In the genomic region with DNA sequence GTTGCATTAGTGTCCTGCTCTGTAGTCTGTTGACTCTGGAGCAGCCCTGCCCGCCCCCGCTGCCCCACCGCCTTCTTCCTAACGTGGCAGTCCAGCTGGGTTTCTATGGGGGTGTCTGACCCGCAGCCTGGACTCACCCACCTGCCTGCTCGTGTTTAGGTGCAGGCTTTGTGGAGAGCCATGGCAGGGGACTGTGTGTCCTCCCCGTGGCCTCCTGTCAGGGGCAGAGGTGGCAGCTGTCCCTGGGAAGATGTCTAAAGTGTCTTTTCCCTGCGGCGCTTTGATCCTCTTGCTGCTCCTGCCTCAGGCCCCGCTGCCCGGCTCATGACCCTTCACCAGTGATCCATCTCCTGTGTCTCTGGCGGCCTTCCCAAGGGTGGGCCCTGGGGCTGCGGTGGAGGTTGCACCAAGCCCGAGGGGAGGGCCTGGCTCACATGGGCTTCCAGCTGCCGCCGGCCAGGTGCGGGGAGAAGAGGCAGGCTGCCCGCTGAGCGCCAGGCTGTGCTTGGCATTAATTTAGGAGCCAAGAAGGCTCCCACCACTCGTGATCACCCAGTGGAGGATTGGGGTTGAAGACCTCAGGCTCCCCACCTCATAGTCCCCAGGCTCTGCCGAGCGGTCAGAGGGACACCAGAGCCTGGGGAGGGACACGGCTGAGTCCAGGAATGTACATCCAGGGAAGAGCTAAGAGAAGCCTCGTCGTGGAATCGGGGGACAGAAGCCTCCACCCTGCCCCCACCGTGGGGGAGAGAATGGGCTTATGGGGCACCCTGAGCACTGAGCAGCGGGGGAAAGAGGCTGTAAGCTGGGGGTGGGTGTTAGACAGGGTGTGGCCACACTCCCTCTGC, we compare ENCODE assay signal across 20 cellular contexts. TPM values are rescaled to one million over a fixed set of nuclear protein-coding genes. Genes with fewer than 3 reads are reported as not detected.
DNase-seq lines count a peak whose midpoint lies in the region; ATAC-seq and TF ChIP-seq lines count a peak whose summit lies in the region.
"Had no signal": no experiment of that assay in that cellular context is flagged by ENCODE, and none has a peak within 500 bp of the region (broad histone marks: within the 10 kb centered on the region; RNA-seq: fewer than 3 reads in every experiment).

No MANE protein-coding gene starts in this region.

- DNase-seq in HT-29 (ENCODE audit: low spot score) = peak; percentile 25
- peak; percentile 56 for DNase-seq in RPMI8226
- DNase-seq in right cardiac atrium = peak; percentile 12 to 58 (median 43)
- DNase-seq in osteocyte (ENCODE audit: extremely low spot score, unreplicated experiment) = no peak
- no peak for DNase-seq in DMS153 treated with DMSO at 0.1 percent for 48 hours (lab: John Stamatoyannopoulos, UW; ENCODE audit: unreplicated experiment)
- no peak for DNase-seq in H4 (ENCODE audit: low spot score)
- DNase-seq: activated effector memory CD4-positive, alpha-beta T cell treated with anti-CD3 and anti-CD28 coated beads, Interleukin-2, amount 50 U/mL, for 16 hours; activated naive CD8-positive, alpha-beta T cell treated with anti-CD3 and anti-CD28 coated beads, Interleukin-2, amount 50 U/mL, for 24 hours; DMS153; GF-D8; KG1; NCI-H2029 treated with DMSO at 0.1 percent for 48 hours; NCI-H526 treated with DMSO at 0.1 percent for 48 hours; SHP77 treated with DMSO at 0.1 percent for 48 hours had no signal

- H3K27ac Mint-ChIP-seq in osteocyte (ENCODE audit: unreplicated experiment) = peak overlapping the region; percentile 18
- H3K27ac Mint-ChIP-seq: activated naive CD8-positive, alpha-beta T cell treated with anti-CD3 and anti-CD28 coated beads, Interleukin-2, amount 50 U/mL, for 24 hours; stimulated activated effector memory CD8-positive, alpha-beta T cell treated with anti-CD3 and anti-CD28 coated beads, Interleukin-12 subunit alpha, Interleukin-12 subunit beta, amount 100 ng/mL, for 72 hours; T-helper 1 cell treated with Interleukin-12 subunit alpha and Interleukin-12 subunit beta and Interleukin-4 antibody, amounts not matched to agents 30 μg/mL and 1 μg/mL, for 36 hours had no signal

- peaks cover 8% of the 10 kb centered on the region for H3K36me3 Mint-ChIP-seq in osteocyte (ENCODE audit: unreplicated experiment)
- H3K36me3 Mint-ChIP-seq: stimulated activated effector memory CD8-positive, alpha-beta T cell treated with anti-CD3 and anti-CD28 coated beads, Interleukin-12 subunit alpha, Interleukin-12 subunit beta, amount 100 ng/mL, for 72 hours had no signal

- peaks cover 6% of the 10 kb centered on the region for H3K9me3 Mint-ChIP-seq in osteocyte (ENCODE audit: unreplicated experiment)
- H3K9me3 Mint-ChIP-seq: stimulated activated effector memory CD8-positive, alpha-beta T cell treated with anti-CD3 and anti-CD28 coated beads, Interleukin-12 subunit alpha, Interleukin-12 subunit beta, amount 100 ng/mL, for 72 hours had no signal

- TF ChIP-seq CTCF in osteocyte (IDR thresholded peaks at IDR 0.05) = no peak

- H3K27ac ChIP-seq in right cardiac atrium (ENCODE audit: low read length) = no peak overlapping the region
- H3K27ac ChIP-seq: pancreas, thoracic aorta had no signal

- H3K4me1 Mint-ChIP-seq in osteocyte (ENCODE audit: unreplicated experiment) = peaks cover 33% of the 10 kb centered on the region
- H3K4me1 Mint-ChIP-seq: stimulated activated effector memory CD8-positive, alpha-beta T cell treated with anti-CD3 and anti-CD28 coated beads, Interleukin-12 subunit alpha, Interleukin-12 subunit beta, amount 100 ng/mL, for 72 hours had no signal

- H3K9me3 ChIP-seq in right cardiac atrium (ENCODE audit: control insufficient read depth, low read length) = no peaks in the 10 kb centered on the region
- H3K9me3 ChIP-seq: pancreas had no signal

- WGBS in right cardiac atrium = 80% methylated on average over 28 of the region's 28 CpGs

- H3K4me3 ChIP-seq in right cardiac atrium (ENCODE audit: low read length) = no peak overlapping the region
- H3K4me3 ChIP-seq: hepatocyte, pancreas, thoracic aorta had no signal

- intact Hi-C loops in right cardiac atrium (cut with DNase I) = no loop called here

- H3K4me1 ChIP-seq in right cardiac atrium (ENCODE audit: control insufficient read depth, insufficient read depth, low read length) = no peaks in the 10 kb centered on the region
- H3K4me1 ChIP-seq: pancreas had no signal

- H3K27me3 Mint-ChIP-seq in osteocyte (ENCODE audit: unreplicated experiment) = no peaks in the 10 kb centered on the region

- H3K27me3 ChIP-seq in right cardiac atrium (ENCODE audit: control insufficient read depth, insufficient read depth) = no peaks in the 10 kb centered on the region
- H3K27me3 ChIP-seq: hepatocyte, pancreas had no signal

- no peak overlapping the region for H3K4me3 Mint-ChIP-seq in osteocyte (ENCODE audit: unreplicated experiment)
- H3K4me3 Mint-ChIP-seq: activated naive CD8-positive, alpha-beta T cell treated with anti-CD3 and anti-CD28 coated beads, Interleukin-2, amount 50 U/mL, for 24 hours; stimulated activated effector memory CD8-positive, alpha-beta T cell treated with anti-CD3 and anti-CD28 coated beads, Interleukin-12 subunit alpha, Interleukin-12 subunit beta, amount 100 ng/mL, for 72 hours; T-helper 1 cell treated with Interleukin-12 subunit alpha and Interleukin-12 subunit beta and Interleukin-4 antibody, amounts not matched to agents 30 μg/mL and 1 μg/mL, for 36 hours had no signal

- ATAC-seq in right cardiac atrium (no peak), GM18858 (IDR thresholded peaks at IDR 0.05; ENCODE audit: unreplicated experiment) (no peak)
- ATAC-seq: activated naive CD8-positive, alpha-beta T cell treated with anti-CD3 and anti-CD28 coated beads, Interleukin-2, amount 50 U/mL, for 24 hours; pancreas; stimulated activated effector memory CD8-positive, alpha-beta T cell treated with anti-CD3 and anti-CD28 coated beads, Interleukin-12 subunit alpha, Interleukin-12 subunit beta, amount 100 ng/mL, for 72 hours had no signal

RNA-seq across cellular contexts. Expression of gene COL18A1, which starts 44.1 kb away (rescaled TPM):
- 27.7 and 32.2 TPM in 2 replicates for total RNA-seq in HT-29 (2014; rRNA removed; shearing (Covaris generic))
- total RNA-seq in right cardiac atrium (100 to 1,000 TPM in 1 of 4 donors, 10 to 100 TPM in 3; 63.5 to 134 (median 84.6) TPM), osteocyte (515 and 555 TPM in 2 replicates)
- 52.3 TPM for polyA plus RNA-seq in right cardiac atrium
- total RNA-seq in H4 (2014; rRNA removed; shearing (Covaris generic)) = 8.4 and 15.1 TPM in 2 replicates

Comparison
In these comparisons a context has a peak if more than half of its experiments do, and no peak if none do; other contexts are left out.
1. DNase-seq: peak in HT-29 (single experiment), RPMI8226 (single experiment) and right cardiac atrium (3 of 3); none in osteocyte (single experiment), DMS153 treated with DMSO at 0.1 percent for 48 hours (single experiment) and H4 (single experiment).